Comparison of ENCODE assay signal across 13 cellular contexts in the genomic region with DNA sequence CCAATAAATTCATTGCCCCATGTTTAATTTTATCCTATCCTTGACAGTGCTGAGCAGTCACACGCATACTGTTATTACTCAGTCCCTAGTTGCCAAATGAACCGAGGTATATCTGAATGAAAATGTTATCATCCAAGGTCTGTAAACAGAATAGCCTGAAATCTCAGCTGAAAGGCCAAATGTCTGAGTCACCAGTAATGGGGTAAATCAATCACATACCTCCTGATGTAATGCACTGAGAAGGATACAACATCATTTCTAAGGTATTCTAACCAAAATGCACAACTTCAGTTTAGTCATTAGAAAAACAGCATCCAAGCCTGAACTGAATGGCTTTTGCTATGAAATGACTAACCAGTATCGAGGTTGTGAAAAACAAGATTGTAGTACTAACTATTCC.
A peak's percentile ranks its signal among the peaks of the same experiment; 100 is the strongest.
DNase-seq lines count a peak whose midpoint lies in the region; ATAC-seq and TF ChIP-seq lines count a peak whose summit lies in the region.
"Had no signal": no experiment of that assay in that cellular context is flagged by ENCODE, and none has a peak within 500 bp of the region (broad histone marks: within the 10 kb centered on the region; RNA-seq: fewer than 3 reads in every experiment).

No MANE protein-coding gene starts in this region.

- intact Hi-C loops in activated CD4-positive, alpha-beta T cell treated with anti-CD3 and anti-CD28 coated beads for 36 hours (cut with DNase I, micrococcal nuclease): loop anchor here in 1 of 2 experiments (1.0 to 5.0 kb wide), 2 partner anchors 146 to 242 kb away; no protein-coding TSS in a partner anchor

- CTCF ChIA-PET in activated CD4-positive, alpha-beta T cell treated with anti-CD3 and anti-CD28 coated beads for 36 hours (lab: Charles Lee): no interaction called here

- no peaks in the 10 kb centered on the region for H3K9me3 Mint-ChIP-seq in activated CD4-positive, alpha-beta T cell treated with anti-CD3 and anti-CD28 coated beads for 36 hours (ENCODE audit: low read depth)
- H3K9me3 Mint-ChIP-seq: stimulated activated memory B cell treated with anti-CD40 and anti-IgM and Interleukin-4, amounts not matched to agents 10 μg/mL and 1 μg/mL and 100 μg/mL, for 72 hours had no signal

- H3K27ac Mint-ChIP-seq in activated CD4-positive, alpha-beta T cell treated with anti-CD3 and anti-CD28 coated beads for 36 hours: no peak overlapping the region
- H3K27ac Mint-ChIP-seq: stimulated activated memory B cell treated with anti-CD40 and anti-IgM and Interleukin-4, amounts not matched to agents 10 μg/mL and 1 μg/mL and 100 μg/mL, for 72 hours had no signal

- no peak for DNase-seq in activated CD4-positive, alpha-beta T cell treated with anti-CD3 and anti-CD28 coated beads for 36 hours
- no peak for DNase-seq in activated CD4-positive, alpha-beta T cell treated with anti-CD3 and anti-CD28 coated beads, Interleukin-2, amount 50 U/mL, for 48 hours
- DNase-seq in RKO (ENCODE audit: low spot score) (peak; percentile 74), epithelial cell of prostate (ENCODE audit: low read depth, low spot score) (peak; percentile 85), retinal pigment epithelial cell (ENCODE audit: low read depth) (peak; percentile 76), hippocampal formation (lab: John Stamatoyannopoulos, UW) (no peak), mesenteric fat pad (ENCODE audit: low spot score) (no peak)
- DNase-seq: 8988T, lower lobe of right lung, NCI-H748 treated with DMSO at 0.1 percent for 48 hours, spleen had no signal

- H3K4me3 ChIP-seq in retinal pigment epithelial cell (ENCODE audit: low read length): no peak overlapping the region
- H3K4me3 ChIP-seq: lower lobe of right lung, spleen had no signal

- no peaks in the 10 kb centered on the region for H3K36me3 Mint-ChIP-seq in activated CD4-positive, alpha-beta T cell treated with anti-CD3 and anti-CD28 coated beads for 36 hours (ENCODE audit: low read depth)

- H3K27ac ChIP-seq in epithelial cell of prostate: peak overlapping the region; percentile 82
- H3K27ac ChIP-seq: lower lobe of right lung, spleen had no signal

- peak; percentile 88 for ATAC-seq in activated CD4-positive, alpha-beta T cell treated with anti-CD3 and anti-CD28 coated beads for 36 hours
- ATAC-seq in HG03095 (IDR thresholded peaks at IDR 0.05; ENCODE audit: unreplicated experiment): no peak
- ATAC-seq: lower lobe of right lung; stimulated activated memory B cell treated with anti-CD40 and anti-IgM and Interleukin-4, amounts not matched to agents 10 μg/mL and 1 μg/mL and 100 μg/mL, for 72 hours had no signal

- no peak for TF ChIP-seq CTCF in retinal pigment epithelial cell (conservative IDR thresholded peaks at IDR 0.05; ENCODE audit: low read depth, low read length)

- H3K4me1 Mint-ChIP-seq in activated CD4-positive, alpha-beta T cell treated with anti-CD3 and anti-CD28 coated beads for 36 hours: peaks cover 11% of the 10 kb centered on the region

- POLR2A ChIA-PET in activated CD4-positive, alpha-beta T cell treated with anti-CD3 and anti-CD28 coated beads for 36 hours (lab: Charles Lee): no interaction called here

- peaks cover 4% of the 10 kb centered on the region for H3K27me3 Mint-ChIP-seq in activated CD4-positive, alpha-beta T cell treated with anti-CD3 and anti-CD28 coated beads for 36 hours
- H3K27me3 Mint-ChIP-seq: stimulated activated memory B cell treated with anti-CD40 and anti-IgM and Interleukin-4, amounts not matched to agents 10 μg/mL and 1 μg/mL and 100 μg/mL, for 72 hours had no signal

- H3K4me3 Mint-ChIP-seq in activated CD4-positive, alpha-beta T cell treated with anti-CD3 and anti-CD28 coated beads for 36 hours: no peak overlapping the region
- H3K4me3 Mint-ChIP-seq: stimulated activated memory B cell treated with anti-CD40 and anti-IgM and Interleukin-4, amounts not matched to agents 10 μg/mL and 1 μg/mL and 100 μg/mL, for 72 hours had no signal

Comparison
In these comparisons a context has a peak if more than half of its experiments do, and no peak if none do; other contexts are left out.
1. DNase-seq: peak in RKO (single experiment), epithelial cell of prostate (single experiment) and retinal pigment epithelial cell (single experiment); none in activated CD4-positive, alpha-beta T cell treated with anti-CD3 and anti-CD28 coated beads for 36 hours (single experiment), activated CD4-positive, alpha-beta T cell treated with anti-CD3 and anti-CD28 coated beads, Interleukin-2, amount 50 U/mL, for 48 hours (0 of 2), hippocampal formation (0 of 2) and mesenteric fat pad (single experiment).